Comparison of ENCODE assay signal across 8 cellular contexts in genomic region chr3:187012609-187013051, GRCh38.
DNase-seq lines count a peak whose midpoint lies in the region; ATAC-seq and TF ChIP-seq lines count a peak whose summit lies in the region.

No MANE protein-coding gene starts in this region.

- DNase-seq in Daoy (ENCODE audit: low read depth) (peak; percentile 57), coronary artery (ENCODE audit: low spot score) (no peak), renal cortical epithelial cell (ENCODE audit: low read depth) (peak; percentile 70), inferior parietal cortex (ENCODE audit: extremely low spot score) (no peak), NCI-H1105 (lab: John Stamatoyannopoulos, UW) (no peak)

- H3K27me3 Mint-ChIP-seq in T-helper 1 cell treated with Interleukin-12 subunit alpha and Interleukin-12 subunit beta and Interleukin-4 antibody, amounts not matched to agents 30 μg/mL and 1 μg/mL, for 36 hours (ENCODE audit: low read depth), result no peaks in the 10 kb centered on the region

- H3K4me3 Mint-ChIP-seq in T-helper 1 cell treated with Interleukin-12 subunit alpha and Interleukin-12 subunit beta and Interleukin-4 antibody, amounts not matched to agents 30 μg/mL and 1 μg/mL, for 36 hours, result peak overlapping the region; percentile 57

- TF ChIP-seq CTCF in coronary artery (IDR thresholded peaks at IDR 0.05), result no peak

- peaks cover 51% of the 10 kb centered on the region for H3K36me3 Mint-ChIP-seq in T-helper 1 cell treated with Interleukin-12 subunit alpha and Interleukin-12 subunit beta and Interleukin-4 antibody, amounts not matched to agents 30 μg/mL and 1 μg/mL, for 36 hours (ENCODE audit: low read depth)

- ATAC-seq in GM18858 (IDR thresholded peaks at IDR 0.05; ENCODE audit: unreplicated experiment) (no peak), HG02870 (IDR thresholded peaks at IDR 0.05; ENCODE audit: unreplicated experiment) (no peak)

- H3K4me3 ChIP-seq in coronary artery, result peak overlapping the region; percentile 48

- peaks cover 47% of the 10 kb centered on the region for H3K4me1 Mint-ChIP-seq in T-helper 1 cell treated with Interleukin-12 subunit alpha and Interleukin-12 subunit beta and Interleukin-4 antibody, amounts not matched to agents 30 μg/mL and 1 μg/mL, for 36 hours (ENCODE audit: low read depth)

- H3K27ac Mint-ChIP-seq in T-helper 1 cell treated with Interleukin-12 subunit alpha and Interleukin-12 subunit beta and Interleukin-4 antibody, amounts not matched to agents 30 μg/mL and 1 μg/mL, for 36 hours, result peak overlapping the region; percentile 89

- H3K27ac ChIP-seq in coronary artery, result peak overlapping the region; percentile 21 to 79

- H3K9me3 Mint-ChIP-seq in T-helper 1 cell treated with Interleukin-12 subunit alpha and Interleukin-12 subunit beta and Interleukin-4 antibody, amounts not matched to agents 30 μg/mL and 1 μg/mL, for 36 hours, result peaks cover 6% of the 10 kb centered on the region

Comparison
In these comparisons a context has a peak if more than half of its experiments do, and no peak if none do; other contexts are left out.
1. DNase-seq: peak in Daoy (single experiment) and renal cortical epithelial cell (single experiment); none in coronary artery (single experiment), inferior parietal cortex (single experiment) and NCI-H1105 (single experiment).